In the genomic region with DNA sequence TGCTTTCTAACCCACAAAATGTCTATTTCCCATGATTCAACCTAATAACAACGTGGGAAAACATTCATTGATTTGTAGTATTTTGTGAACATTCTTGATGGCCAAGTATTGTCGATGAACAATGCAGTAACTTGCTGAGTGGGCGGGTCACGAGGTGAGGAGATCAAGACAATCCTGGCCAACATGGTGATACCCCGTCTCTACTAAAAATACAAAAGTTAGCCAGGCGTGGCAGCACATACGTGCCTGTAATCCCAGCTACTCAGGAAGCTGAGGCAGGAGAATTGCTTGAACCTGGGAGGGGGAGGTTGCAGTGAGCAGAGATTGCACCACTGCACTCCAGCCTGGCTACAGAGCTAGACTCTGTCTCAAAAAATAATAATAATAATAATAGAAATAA, we compare ENCODE assay signal across 4 cellular contexts. TPM values are rescaled to one million over a fixed set of nuclear protein-coding genes. Genes with fewer than 3 reads are reported as not detected.
"Had no signal": no experiment of that assay in that cellular context is flagged by ENCODE, and none has a peak within 500 bp of the region (broad histone marks: within the 10 kb centered on the region; RNA-seq: fewer than 3 reads in every experiment).

No MANE protein-coding gene starts in this region.

RNA-seq across cellular contexts. Expression of a gene that starts 40.6 kb away (rescaled TPM):
- total RNA-seq: breast epithelium, esophagus mucosa, heart right ventricle, liver had no signal
